ENCODE assay signal across 1 cellular context in genomic region chr10:50576245-50576815, GRCh38.
TF ChIP-seq lines count a peak whose summit lies in the region.

No MANE protein-coding gene starts in this region.

TF ChIP-seq in SK-N-SH, 30 proteins besides CTCF, POLR2A, EP300 and RAD21:
- no peak for TF ChIP-seq SMC3 (IDR thresholded peaks at IDR 0.05; ENCODE audit: low read depth, low read length)
- TF ChIP-seq ELF1 (IDR thresholded peaks at IDR 0.05), result no peak
- TF ChIP-seq MAX (IDR thresholded peaks at IDR 0.05; ENCODE audit: low read depth), result peak; percentile 48
- TF ChIP-seq JUND (IDR thresholded peaks at IDR 0.05), result peak; percentile 41; the same call in 1 of the 2 replicates
- no peak for TF ChIP-seq YY1 (IDR thresholded peaks at IDR 0.05; ENCODE audit: low read depth)
- TF ChIP-seq TEAD4 (IDR thresholded peaks at IDR 0.05; ENCODE audit: borderline replicate concordance, insufficient read depth), result peak; percentile 69; the same call in 1 of the 2 replicates
- no peak for TF ChIP-seq MEF2A (IDR thresholded peaks at IDR 0.05; ENCODE audit: borderline replicate concordance, low read depth)
- TF ChIP-seq NFIC (IDR thresholded peaks at IDR 0.05; ENCODE audit: borderline replicate concordance), result peak; percentile 77
- TF ChIP-seq TAF1 (IDR thresholded peaks at IDR 0.05; ENCODE audit: borderline replicate concordance, low read depth, low read length), result no peak
- peak; percentile 28 for TF ChIP-seq TCF12 (IDR thresholded peaks at IDR 0.05)
- TF ChIP-seq, protein P1, sequence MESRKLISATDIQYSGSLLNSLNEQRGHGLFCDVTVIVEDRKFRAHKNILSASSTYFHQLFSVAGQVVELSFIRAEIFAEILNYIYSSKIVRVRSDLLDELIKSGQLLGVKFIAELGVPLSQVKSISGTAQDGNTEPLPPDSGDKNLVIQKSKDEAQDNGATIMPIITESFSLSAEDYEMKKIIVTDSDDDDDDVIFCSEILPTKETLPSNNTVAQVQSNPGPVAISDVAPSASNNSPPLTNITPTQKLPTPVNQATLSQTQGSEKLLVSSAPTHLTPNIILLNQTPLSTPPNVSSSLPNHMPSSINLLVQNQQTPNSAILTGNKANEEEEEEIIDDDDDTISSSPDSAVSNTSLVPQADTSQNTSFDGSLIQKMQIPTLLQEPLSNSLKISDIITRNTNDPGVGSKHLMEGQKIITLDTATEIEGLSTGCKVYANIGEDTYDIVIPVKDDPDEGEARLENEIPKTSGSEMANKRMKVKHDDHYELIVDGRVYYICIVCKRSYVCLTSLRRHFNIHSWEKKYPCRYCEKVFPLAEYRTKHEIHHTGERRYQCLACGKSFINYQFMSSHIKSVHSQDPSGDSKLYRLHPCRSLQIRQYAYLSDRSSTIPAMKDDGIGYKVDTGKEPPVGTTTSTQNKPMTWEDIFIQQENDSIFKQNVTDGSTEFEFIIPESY (IDR thresholded peaks at IDR 0.05; ENCODE audit: borderline replicate concordance, low read depth), result no peak
- TF ChIP-seq FOSL2 (IDR thresholded peaks at IDR 0.05; ENCODE audit: borderline replicate concordance, low read depth), result 0 out of 2 replicates have a peak, but pooled peaks have one; percentile 50
- TF ChIP-seq GABPA (IDR thresholded peaks at IDR 0.05; ENCODE audit: low read depth), result no peak
- no peak for TF ChIP-seq FOXM1 (IDR thresholded peaks at IDR 0.05; ENCODE audit: low read depth)
TF ChIP-seq in SK-N-SH: peak in this region for 6.
